In the genomic region with DNA sequence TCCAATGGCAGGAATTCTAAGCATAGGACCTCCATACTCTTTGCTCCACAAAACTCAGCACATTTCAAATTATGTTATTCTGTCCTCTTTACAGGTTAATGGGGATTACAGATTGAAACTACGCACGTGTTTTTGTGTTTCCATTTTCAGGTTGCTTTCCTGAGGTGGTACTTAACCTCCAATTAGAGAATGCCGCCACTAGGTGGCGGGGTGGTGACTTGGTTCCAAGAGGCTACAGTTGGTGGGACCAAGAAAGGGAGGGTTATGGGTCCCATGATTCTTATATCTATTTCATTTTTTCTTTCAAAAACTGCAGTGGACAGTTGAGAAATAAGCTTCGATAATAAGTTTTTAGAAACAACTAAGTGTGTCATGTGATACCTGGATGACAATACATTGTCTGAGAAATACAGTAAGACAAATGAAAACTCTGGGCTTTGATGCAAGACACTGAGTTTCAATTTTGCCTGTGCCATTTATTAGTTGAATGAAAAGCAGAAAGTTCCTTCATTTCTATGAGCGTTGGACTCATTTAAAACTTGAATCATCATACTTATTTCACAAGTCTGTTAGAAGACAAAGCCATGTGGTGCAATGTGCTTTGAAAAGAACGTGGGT, we compare ENCODE assay signal across 9 cellular contexts.
DNase-seq lines count a peak whose midpoint lies in the region; ATAC-seq and TF ChIP-seq lines count a peak whose summit lies in the region.
"Had no signal": no experiment of that assay in that cellular context is flagged by ENCODE, and none has a peak within 500 bp of the region (broad histone marks: within the 10 kb centered on the region; RNA-seq: fewer than 3 reads in every experiment).

No MANE protein-coding gene starts in this region.

- H2AFZ ChIP-seq in OCI-LY1 (ENCODE audit: low read length) = no peak overlapping the region

- no peak overlapping the region for H3K27ac ChIP-seq in OCI-LY1 (ENCODE audit: low read depth, low read length, poor library complexity, severe bottlenecking)

- H3F3A ChIP-seq in OCI-LY1 (ENCODE audit: insufficient read depth, low read length) = no peaks in the 10 kb centered on the region

- peak; percentile 52 for DNase-seq in GM10248 (ENCODE audit: extremely low spot score)
- DNase-seq in amniotic epithelial cell (ENCODE audit: low read depth) = peak; percentile 2
- DNase-seq in kidney epithelial cell (ENCODE audit: low read depth) = no peak
- peak; percentile 53 for DNase-seq in stimulated activated naive CD8-positive, alpha-beta T cell treated with anti-CD3 and anti-CD28 coated beads, Interleukin-15, Interleukin-2, amounts not matched to agents 100 U/mL and 50 U/mL, for 24 hours
- no peak for DNase-seq in NCI-H510A (lab: John Stamatoyannopoulos, UW)
- DNase-seq: activated T-cell treated with anti-CD3 and anti-CD28 coated beads, Interleukin-2, amount 50 U/mL, for 4 hours had no signal

- no peaks in the 10 kb centered on the region for H3K9me2 ChIP-seq in OCI-LY1 (ENCODE audit: low read depth, low read length)

- ATAC-seq in GM21423 (IDR thresholded peaks at IDR 0.05; ENCODE audit: unreplicated experiment) (peak; percentile 93), HG03520 (IDR thresholded peaks at IDR 0.05; ENCODE audit: unreplicated experiment) (peak; percentile 94)
- peak; percentile 55 for ATAC-seq in stimulated activated naive CD8-positive, alpha-beta T cell treated with anti-CD3 and anti-CD28 coated beads, Interleukin-15, Interleukin-2, amounts not matched to agents 100 U/mL and 50 U/mL, for 24 hours

- no peaks in the 10 kb centered on the region for H3K79me2 ChIP-seq in OCI-LY1 (ENCODE audit: insufficient read depth, low read length)

- H3K4me1 ChIP-seq in OCI-LY1 (ENCODE audit: insufficient read depth, low read length, severe bottlenecking) = no peaks in the 10 kb centered on the region

- H3K27me3 ChIP-seq in OCI-LY1 (ENCODE audit: insufficient read depth, low read length) = no peaks in the 10 kb centered on the region; the same call in 1 of the 2 replicates
- no peaks in the 10 kb centered on the region for H3K27me3 ChIP-seq in kidney epithelial cell (ENCODE audit: control insufficient read depth, insufficient read depth, low read length)

- TF ChIP-seq CTCF in GM10248 (IDR thresholded peaks at IDR 0.05; ENCODE audit: control extremely low read depth, extremely low read depth, low read depth, missing control alignments) (peak; percentile 70), OCI-LY1 (IDR thresholded peaks at IDR 0.05; ENCODE audit: low read length) (peak; percentile 96), kidney epithelial cell (IDR thresholded peaks at IDR 0.05; ENCODE audit: insufficient read depth, low read length, poor library complexity, severe bottlenecking) (peak; percentile 79)

- H3K9me3 ChIP-seq in OCI-LY1 (ENCODE audit: low read length) = no peaks in the 10 kb centered on the region

- CTCF ChIA-PET in GM10248 (lab: Yijun Ruan, JAX) = interaction anchor here (1.0 to 3.2 kb wide), 10 partner anchors 10 to 263 kb away, joined by 3 to 18 read pairs (median 8); no protein-coding TSS in a partner anchor

- H3K9ac ChIP-seq in OCI-LY1 (ENCODE audit: low read length) = no peak overlapping the region

- H3K4me3 ChIP-seq in OCI-LY1 (ENCODE audit: low read depth, low read length, poor library complexity, severe bottlenecking) (no peak overlapping the region), kidney epithelial cell (ENCODE audit: low read depth, low read length) (no peak overlapping the region)

- no peak overlapping the region for H3K4me2 ChIP-seq in OCI-LY1 (ENCODE audit: low read length)

- no peaks in the 10 kb centered on the region for H4K20me1 ChIP-seq in OCI-LY1 (ENCODE audit: insufficient read depth, low read length)

- H3K36me3 ChIP-seq in OCI-LY1 (ENCODE audit: insufficient read depth, low read length) (no peaks in the 10 kb centered on the region), kidney epithelial cell (ENCODE audit: control insufficient read depth, insufficient read depth, low read length) (no peaks in the 10 kb centered on the region)

- POLR2A ChIA-PET in GM10248 (lab: Yijun Ruan, JAX) = no interaction called here

Comparison
In these comparisons a context has a peak if more than half of its experiments do, and no peak if none do; other contexts are left out.
1. DNase-seq: peak in GM10248 (single experiment), amniotic epithelial cell (single experiment) and stimulated activated naive CD8-positive, alpha-beta T cell treated with anti-CD3 and anti-CD28 coated beads, Interleukin-15, Interleukin-2, amounts not matched to agents 100 U/mL and 50 U/mL, for 24 hours (single experiment); none in kidney epithelial cell (single experiment) and NCI-H510A (single experiment).
2. Peak in every context shown above with its lines, with median percentiles within 50 percentile points of each other: CTCF ChIP-seq and ATAC-seq.